In the genomic region with DNA sequence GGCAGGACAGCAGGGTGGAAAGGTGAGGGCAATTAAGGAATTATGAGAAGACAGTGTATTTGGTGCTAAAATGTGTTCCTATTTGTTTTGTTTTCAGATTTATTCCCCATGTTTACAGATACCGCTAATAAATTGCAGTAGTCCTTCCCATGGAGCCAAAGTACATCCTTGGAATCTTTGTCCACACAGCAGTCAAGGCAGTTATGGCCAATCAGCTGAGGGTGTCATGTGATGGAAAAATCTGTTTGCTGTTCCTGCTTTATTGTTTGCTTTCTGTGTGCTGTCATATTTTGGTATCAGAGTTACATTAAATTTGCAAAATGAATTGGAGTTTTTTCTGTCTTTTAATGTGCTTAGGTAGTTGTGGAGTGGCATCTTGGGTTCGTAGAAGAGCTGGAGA, we compare ENCODE assay signal across 25 cellular contexts.
"Had no signal": no experiment of that assay in that cellular context is flagged by ENCODE, and none has a peak within 500 bp of the region (broad histone marks: within the 10 kb centered on the region; RNA-seq: fewer than 3 reads in every experiment).

No MANE protein-coding gene starts in this region.

- H3K27ac ChIP-seq: coronary artery, dorsolateral prefrontal cortex, esophagus muscularis mucosa, foreskin keratinocyte, heart right ventricle, left lung, lower lobe of right lung had no signal

- H3K27me3 ChIP-seq: esophagus muscularis mucosa, foreskin keratinocyte, heart right ventricle, left lung had no signal

- H3K9me3 ChIP-seq: esophagus muscularis mucosa, heart right ventricle, left lung, lower lobe of right lung, mucosa of descending colon had no signal

- FAIRE-seq: colon, endothelial cell of umbilical vein, frontal cortex, kidney had no signal

- ATAC-seq: foreskin keratinocyte, heart right ventricle, left colon, left lung, left ventricle myocardium superior, lower lobe of right lung, mucosa of descending colon had no signal

- H3K36me3 ChIP-seq: left lung, lower lobe of right lung had no signal

- DNase-seq: dermis blood vessel endothelial cell; dorsolateral prefrontal cortex; effector CD4-positive, alpha-beta T cell; effector memory CD4-positive, alpha-beta T cell; foreskin keratinocyte; glutamatergic neuron; head of caudate nucleus; heart right ventricle; hypothalamus; immature natural killer cell; islet precursor cell; kidney; kidney glomerular epithelial cell; left colon; left lung; left ventricle myocardium superior; lower lobe of right lung; mesenchymal stem cell; mucosa of descending colon; naive B cell had no signal

- H3K4me1 ChIP-seq: esophagus muscularis mucosa, foreskin keratinocyte, heart right ventricle, left lung, lower lobe of right lung had no signal

- H3K4me3 ChIP-seq: coronary artery, dorsolateral prefrontal cortex, esophagus muscularis mucosa, heart right ventricle, left lung, lower lobe of right lung, mucosa of descending colon had no signal
